In the genomic region with DNA sequence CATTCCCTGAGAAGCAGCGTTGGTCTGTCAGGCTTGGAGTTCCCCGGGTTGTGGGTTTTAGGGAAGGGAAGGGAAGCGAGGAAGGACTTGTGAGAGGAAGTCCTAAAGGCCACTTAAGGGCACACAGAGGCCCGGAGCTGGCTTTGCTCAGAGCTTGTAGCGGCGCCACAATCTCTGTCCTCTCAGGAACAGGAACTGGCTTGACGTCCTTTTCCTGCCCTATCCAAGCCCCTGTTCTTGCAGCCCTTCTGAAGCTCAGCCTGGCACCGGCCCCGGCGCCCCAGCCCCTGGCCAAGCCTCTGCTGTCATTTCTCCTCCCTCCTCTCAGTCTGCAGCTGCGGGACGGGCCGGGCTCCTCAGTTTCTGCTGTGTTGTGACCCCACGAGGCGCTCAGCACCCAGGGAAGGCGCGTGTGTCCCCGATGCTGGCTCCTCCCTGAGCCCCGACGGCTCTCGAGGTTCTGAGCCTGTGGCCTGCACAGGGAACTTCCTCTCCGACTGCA, we compare ENCODE assay signal across 8 cellular contexts. TPM values are rescaled to one million over a fixed set of nuclear protein-coding genes. Genes with fewer than 3 reads are reported as not detected.
A peak's percentile ranks its signal among the peaks of the same experiment; 100 is the strongest.
DNase-seq lines count a peak whose midpoint lies in the region; ATAC-seq, FAIRE-seq and TF ChIP-seq lines count a peak whose summit lies in the region.

A gene (plus strand): TSS at position 140 of the 502 bp plus-strand sequence. CDS start 16,069 bp downstream, outside the sequence.

- H3K4me3 ChIP-seq in breast epithelium (peak within 1 kb of the TSS; percentile 44 to 61 (median 44)), esophagus (ENCODE audit: low read depth in 1 of 2, low read length in 2 of 2) (peak within 1 kb of the TSS; percentile 21 to 55), gastrocnemius medialis (peak within 1 kb of the TSS; percentile 44 to 59 (median 51)), SJCRH30 (no peak within 1 kb of the TSS)

- ATAC-seq in gastrocnemius medialis = peak; percentile 47 to 75

- no peaks in the 10 kb centered on the region for H3K36me3 Mint-ChIP-seq in MCF 10A (ENCODE audit: insufficient read depth, unreplicated experiment)

- intact Hi-C loops in breast epithelium (cut with DNase I; ENCODE audit: low total_unique reads) = no loop called here
- intact Hi-C loops in MCF 10A (cut with micrococcal nuclease) = no loop called here
- intact Hi-C loops in gastrocnemius medialis (cut with DNase I; ENCODE audit: low total_unique reads) = no loop called here

- TF ChIP-seq POLR2A in breast epithelium (IDR thresholded peaks at IDR 0.05) (no peak), gastrocnemius medialis (IDR thresholded peaks at IDR 0.05) (peak in 1 of 2 donors; percentile 18)

- no peaks in the 10 kb centered on the region for H3K4me1 Mint-ChIP-seq in MCF 10A (ENCODE audit: insufficient read depth, unreplicated experiment)

- CTCF ChIA-PET in MCF 10A (lab: Yijun Ruan, JAX) = interaction anchor here (0.6 to 1.8 kb wide), 4 partner anchors 22 to 305 kb away, joined by 3 to 5 read pairs (median 3); no protein-coding TSS in a partner anchor

- H3K27me3 ChIP-seq in breast epithelium (no peaks in the 10 kb centered on the region), esophagus (ENCODE audit: control insufficient read depth in 1 of 2, insufficient read depth in 2 of 2, low read length in 2 of 2) (no peaks in the 10 kb centered on the region), gastrocnemius medialis (peaks cover 0 to 12% (median 7%) of the 10 kb centered on the region in 3 donors), SJCRH30 (peaks cover 43% of the 10 kb centered on the region)

- no TSS peak for BruUV-seq in MCF 10A (replicated peaks; lab: Mats Ljungman, UMichigan)

- H3K4me1 ChIP-seq in breast epithelium = no peaks in the 10 kb centered on the region
- no peaks in the 10 kb centered on the region for H3K4me1 ChIP-seq in esophagus (ENCODE audit: control insufficient read depth in 2 of 2, insufficient read depth in 2 of 2, low read length in 1 of 2)
- H3K4me1 ChIP-seq in gastrocnemius medialis = no peaks in the 10 kb centered on the region
- H3K4me1 ChIP-seq in SJCRH30 = peaks cover 10% of the 10 kb centered on the region

- H3K27me3 Mint-ChIP-seq in MCF 10A (ENCODE audit: insufficient read depth, unreplicated experiment) = peaks cover 17% of the 10 kb centered on the region

- in situ Hi-C loops in gastrocnemius medialis (cut with MboI; ENCODE audit: low sequenced_read_pairs in 4 of 4) = no loop called here

- 43 to 48% methylated on average over 22 of the region's 22 CpGs for WGBS in esophagus, 2 donors

- no peaks in the 10 kb centered on the region for H3K36me3 ChIP-seq in breast epithelium
- H3K36me3 ChIP-seq in esophagus (ENCODE audit: control insufficient read depth in 2 of 2, insufficient read depth in 2 of 2, low read length in 1 of 2) = no peaks in the 10 kb centered on the region
- H3K36me3 ChIP-seq in gastrocnemius medialis = no peaks in the 10 kb centered on the region
- H3K36me3 ChIP-seq in SJCRH30 = no peaks in the 10 kb centered on the region

- TF ChIP-seq CTCF in breast epithelium (IDR thresholded peaks at IDR 0.05) (no peak), MCF 10A (IDR thresholded peaks at IDR 0.05; ENCODE audit: unreplicated experiment) (no peak), gastrocnemius medialis (IDR thresholded peaks at IDR 0.05 in 4 of 5, conservative IDR thresholded peaks at IDR 0.05 in 1 of 5) (no peak)

- no peaks in the 10 kb centered on the region for H3K9me3 Mint-ChIP-seq in MCF 10A (ENCODE audit: unreplicated experiment)

- H3K9me3 ChIP-seq in breast epithelium = no peaks in the 10 kb centered on the region
- H3K9me3 ChIP-seq in esophagus (ENCODE audit: control insufficient read depth in 2 of 2, insufficient read depth in 1 of 2, low read depth in 1 of 2, low read length in 1 of 2) = no peaks in the 10 kb centered on the region
- H3K9me3 ChIP-seq in gastrocnemius medialis = no peaks in the 10 kb centered on the region
- no peaks in the 10 kb centered on the region; the same call in 1 of the 2 replicates for H3K9me3 ChIP-seq in SJCRH30 (replicated peaks)

- H3K27ac ChIP-seq in breast epithelium (peak within 1 kb of the TSS in 1 of 2 donors; percentile 78), esophagus (ENCODE audit: low read depth in 2 of 2, low read length in 1 of 2) (peak within 1 kb of the TSS; percentile 47 to 69), gastrocnemius medialis (peak within 1 kb of the TSS; percentile 54 to 78 (median 74)), SJCRH30 (no peak within 1 kb of the TSS)

- no peak for DNase-seq in breast epithelium (ENCODE audit: low spot score in 2 of 2)
- no peak for DNase-seq in MCF 10A (ENCODE audit: unreplicated experiment)
- peak; percentile 54 to 56 for DNase-seq in activated CD4-positive, alpha-beta T cell treated with anti-CD3 and anti-CD28 coated beads for 4 hours
- peak; percentile 35 to 46 for DNase-seq in gastrocnemius medialis
- no peak for DNase-seq in HTR-8/SVneo (ENCODE audit: insufficient read length, low spot score)
- no peak for DNase-seq in SJCRH30
- DNase-seq in NCI-H2107 treated with DMSO at 0.1 percent for 48 hours (lab: John Stamatoyannopoulos, UW; ENCODE audit: unreplicated experiment) = no peak

- FAIRE-seq in HTR-8/SVneo (lab: Jason Lieb, UNC) = no peak

- POLR2A ChIA-PET in MCF 10A (lab: Yijun Ruan, JAX) = no interaction called here

- no peak within 1 kb of the TSS for H3K4me3 Mint-ChIP-seq in MCF 10A (ENCODE audit: unreplicated experiment)

- no peak within 1 kb of the TSS for H3K27ac Mint-ChIP-seq in MCF 10A (ENCODE audit: low read depth, unreplicated experiment)

RNA-seq across cellular contexts. Expression of the gene that starts here (rescaled TPM):
- total RNA-seq in breast epithelium = 10 to 100 TPM in 2 of 3 donors, 1 to 10 TPM in 1; 7.2 to 11.5 (median 10.4) TPM
- not detected in 2 replicates for total RNA-seq in MCF 10A (2022)
- polyA plus RNA-seq in esophagus = 1 to 10 TPM; 1.8 to 1.9 TPM
- total RNA-seq in gastrocnemius medialis = 10 to 100 TPM in 1 of 4 donors, 1 to 10 TPM in 3; 5.4 to 10.4 (median 7.1) TPM
- not detected in 2 replicates for total RNA-seq in SJCRH30 (2014; rRNA removed; shearing (Covaris generic))

Comparison
In these comparisons a context has a peak if more than half of its experiments do, and no peak if none do; other contexts are left out.
1. DNase-seq: peak in activated CD4-positive, alpha-beta T cell treated with anti-CD3 and anti-CD28 coated beads for 4 hours (2 of 2) and gastrocnemius medialis (2 of 2); none in breast epithelium (0 of 2), MCF 10A (single experiment), HTR-8/SVneo (single experiment), SJCRH30 (0 of 2) and NCI-H2107 treated with DMSO at 0.1 percent for 48 hours (single experiment).